Comparison of ENCODE assay signal across 12 cellular contexts in the genomic region with DNA sequence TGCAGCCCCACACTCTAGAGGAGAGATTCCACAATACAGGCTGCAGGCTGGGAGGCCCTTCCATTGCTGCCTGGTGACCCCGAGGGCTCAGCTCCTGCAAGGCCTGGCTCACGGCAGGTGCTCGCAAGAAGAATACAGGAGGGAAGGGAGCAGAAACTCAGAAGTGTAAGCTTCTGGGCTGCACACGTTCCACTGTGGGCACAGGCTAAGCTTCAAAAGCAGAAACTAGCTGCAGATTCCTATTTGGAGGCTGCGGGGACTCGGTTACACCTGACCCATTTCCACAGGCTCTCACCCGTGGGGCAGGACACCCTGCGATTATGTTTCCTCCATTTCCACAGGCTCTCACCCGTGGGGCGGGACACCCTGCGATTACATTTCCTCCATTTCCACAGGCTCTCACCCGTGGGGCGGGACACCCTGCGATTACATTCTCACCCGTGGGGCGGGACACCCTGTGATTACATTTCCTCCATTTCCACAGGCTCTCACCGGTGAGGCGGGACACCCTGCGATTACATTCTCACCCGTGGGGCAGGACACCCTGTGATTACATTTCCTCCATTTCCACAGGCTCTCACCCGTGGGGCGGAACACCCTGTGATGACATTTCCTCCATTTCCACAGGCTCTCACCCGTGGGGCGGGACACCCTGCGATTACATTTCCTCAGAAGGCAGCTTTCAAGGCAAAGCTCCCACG. TPM values are rescaled to one million over a fixed set of nuclear protein-coding genes. Genes with fewer than 3 reads are reported as not detected.
DNase-seq lines count a peak whose midpoint lies in the region; ATAC-seq and TF ChIP-seq lines count a peak whose summit lies in the region.
"Had no signal": no experiment of that assay in that cellular context is flagged by ENCODE, and none has a peak within 500 bp of the region (broad histone marks: within the 10 kb centered on the region; RNA-seq: fewer than 3 reads in every experiment).

No MANE protein-coding gene starts in this region.

- intact Hi-C loops in gastrocnemius medialis (cut with DNase I; ENCODE audit: low total_unique reads) = no loop called here

- H3K79me2 ChIP-seq in GM23338 (replicated peaks; ENCODE audit: insufficient read depth) = peaks cover 88% of the 10 kb centered on the region

- peaks cover 37% of the 10 kb centered on the region for H3K27me3 Mint-ChIP-seq in GM23338 (ENCODE audit: insufficient read depth, low read depth, poor library complexity)
- H3K27me3 Mint-ChIP-seq: stimulated activated naive CD8-positive, alpha-beta T cell treated with anti-CD3 and anti-CD28 coated beads, Interleukin-15, amount 100 ng/mL, for 72 hours; T-cell had no signal

- TF ChIP-seq CTCF in GM23338 (conservative IDR thresholded peaks at IDR 0.05; ENCODE audit: low read depth in 2 of 2) = no peak
- TF ChIP-seq CTCF in WERI-Rb-1 (IDR thresholded peaks at IDR 0.05; ENCODE audit: low read depth, low read length) = no peak
- no peak for TF ChIP-seq CTCF in gastrocnemius medialis (IDR thresholded peaks at IDR 0.05 in 4 of 5, conservative IDR thresholded peaks at IDR 0.05 in 1 of 5)

- TF ChIP-seq POLR2A in gastrocnemius medialis (IDR thresholded peaks at IDR 0.05) = no peak

- H3K4me1 Mint-ChIP-seq in GM23338 = peaks cover 78% of the 10 kb centered on the region

- DNase-seq in GM23338 (ENCODE audit: low spot score) = no peak
- peak; percentile 9 for DNase-seq in WERI-Rb-1
- DNase-seq in gastrocnemius medialis = peak; percentile 1 to 4
- no peak for DNase-seq in DMS 273 (lab: John Stamatoyannopoulos, UW; ENCODE audit: unreplicated experiment)
- DNase-seq in NCI-H146 (lab: John Stamatoyannopoulos, UW) = no peak
- no peak for DNase-seq in DMS79 treated with DMSO at 0.1 percent for 48 hours (lab: John Stamatoyannopoulos, UW)
- no peak for DNase-seq in stimulated activated CD4-positive, alpha-beta T cell treated with anti-CD3 and anti-CD28 coated beads, Interleukin-1b, Interleukin-23, amount 100 ng/mL, for 48 hours
- DNase-seq: activated CD8-positive, alpha-beta T cell treated with anti-CD3 and anti-CD28 coated beads, Interleukin-2, amount 10 ng/mL, durations not matched to agents 7 days and 5 days; NCI-H1417 treated with DMSO at 0.1 percent for 48 hours had no signal

- no peaks in the 10 kb centered on the region for H3K9me3 ChIP-seq in WERI-Rb-1 (ENCODE audit: severe bottlenecking)
- no peaks in the 10 kb centered on the region for H3K9me3 ChIP-seq in iPS-15b (ENCODE audit: control insufficient read depth, insufficient read depth, low read length)
- no peaks in the 10 kb centered on the region for H3K9me3 ChIP-seq in gastrocnemius medialis

- H3K27ac Mint-ChIP-seq in GM23338 = peak overlapping the region; percentile 99
- H3K27ac Mint-ChIP-seq: activated CD8-positive, alpha-beta T cell treated with anti-CD3 and anti-CD28 coated beads, Interleukin-2, amount 10 ng/mL, durations not matched to agents 7 days and 5 days; stimulated activated naive CD8-positive, alpha-beta T cell treated with anti-CD3 and anti-CD28 coated beads, Interleukin-15, amount 100 ng/mL, for 72 hours had no signal

- ATAC-seq in GM23338 (no peak), gastrocnemius medialis (no peak)
- ATAC-seq: activated CD8-positive, alpha-beta T cell treated with anti-CD3 and anti-CD28 coated beads, Interleukin-2, amount 10 ng/mL, durations not matched to agents 7 days and 5 days; stimulated activated naive CD8-positive, alpha-beta T cell treated with anti-CD3 and anti-CD28 coated beads, Interleukin-15, amount 100 ng/mL, for 72 hours; T-cell had no signal

- H3K4me1 ChIP-seq in GM23338 (ENCODE audit: insufficient read depth) (peaks cover 61% of the 10 kb centered on the region), iPS-15b (ENCODE audit: control insufficient read depth, insufficient read depth, low read length) (peaks cover 24% of the 10 kb centered on the region), gastrocnemius medialis (no peaks in the 10 kb centered on the region)

- peaks cover 50% of the 10 kb centered on the region for H3K36me3 Mint-ChIP-seq in GM23338 (ENCODE audit: low read depth)

- H3K4me3 Mint-ChIP-seq in GM23338 = peak overlapping the region; percentile 42; the same call in 2 of the 3 replicates
- H3K4me3 Mint-ChIP-seq: activated CD8-positive, alpha-beta T cell treated with anti-CD3 and anti-CD28 coated beads, Interleukin-2, amount 10 ng/mL, durations not matched to agents 7 days and 5 days; stimulated activated naive CD8-positive, alpha-beta T cell treated with anti-CD3 and anti-CD28 coated beads, Interleukin-15, amount 100 ng/mL, for 72 hours; T-cell had no signal

- no peak overlapping the region for H2AFZ ChIP-seq in GM23338

- H3K4me3 ChIP-seq in GM23338 (peak overlapping the region; percentile 34; the same call in 1 of the 2 replicates), WERI-Rb-1 (ENCODE audit: low read depth, low read length) (no peak overlapping the region), iPS-15b (ENCODE audit: low read depth, low read length) (no peak overlapping the region), gastrocnemius medialis (no peak overlapping the region)

- peaks cover 4% of the 10 kb centered on the region; the same call in 1 of the 2 replicates for H3K36me3 ChIP-seq in GM23338 (ENCODE audit: insufficient read depth)
- H3K36me3 ChIP-seq in WERI-Rb-1 = peaks cover 67% of the 10 kb centered on the region
- H3K36me3 ChIP-seq in iPS-15b (ENCODE audit: control insufficient read depth, insufficient read depth, low read length) = peaks cover 64% of the 10 kb centered on the region
- H3K36me3 ChIP-seq in gastrocnemius medialis = no peaks in the 10 kb centered on the region

- H3K9ac ChIP-seq in iPS-15b (ENCODE audit: low read depth, low read length) = peak overlapping the region; percentile 83

- H3K9me2 ChIP-seq in GM23338 (ENCODE audit: insufficient read depth) = no peaks in the 10 kb centered on the region

- peak overlapping the region; percentile 71 for H3K4me2 ChIP-seq in GM23338

- peaks cover 16% of the 10 kb centered on the region; the same call in 1 of the 2 replicates for H4K20me1 ChIP-seq in GM23338 (replicated peaks; ENCODE audit: insufficient read depth)

- H3K27ac ChIP-seq in GM23338 (ENCODE audit: low read depth) (peak overlapping the region; percentile 99), WERI-Rb-1 (no peak overlapping the region), gastrocnemius medialis (no peak overlapping the region)

- H3F3A ChIP-seq in GM23338 (replicated peaks; ENCODE audit: low read depth) = peaks cover 23% of the 10 kb centered on the region

- in situ Hi-C loops in gastrocnemius medialis (cut with MboI; ENCODE audit: low sequenced_read_pairs in 4 of 4) = no loop called here

- H3K27me3 ChIP-seq in GM23338 (ENCODE audit: insufficient read depth) (no peaks in the 10 kb centered on the region), WERI-Rb-1 (ENCODE audit: insufficient read depth, low read depth, severe bottlenecking) (no peaks in the 10 kb centered on the region), iPS-15b (ENCODE audit: control insufficient read depth, insufficient read depth, low read length) (no peaks in the 10 kb centered on the region), gastrocnemius medialis (no peaks in the 10 kb centered on the region)

- H3K9me3 Mint-ChIP-seq in GM23338 = no peaks in the 10 kb centered on the region; the same call in 2 of the 3 replicates
- H3K9me3 Mint-ChIP-seq: stimulated activated naive CD8-positive, alpha-beta T cell treated with anti-CD3 and anti-CD28 coated beads, Interleukin-15, amount 100 ng/mL, for 72 hours; T-cell had no signal

TF ChIP-seq in GM23338, 12 proteins besides CTCF, POLR2A, EP300 and RAD21 (continues in another document):
- no peak for TF ChIP-seq CREB1 (CRISPR knock-in tag; IDR thresholded peaks at IDR 0.05; ENCODE audit: low read depth)
- no peak for TF ChIP-seq POLR2AphosphoS5 (IDR thresholded peaks at IDR 0.05; ENCODE audit: low read depth)
- TF ChIP-seq, protein P1, sequence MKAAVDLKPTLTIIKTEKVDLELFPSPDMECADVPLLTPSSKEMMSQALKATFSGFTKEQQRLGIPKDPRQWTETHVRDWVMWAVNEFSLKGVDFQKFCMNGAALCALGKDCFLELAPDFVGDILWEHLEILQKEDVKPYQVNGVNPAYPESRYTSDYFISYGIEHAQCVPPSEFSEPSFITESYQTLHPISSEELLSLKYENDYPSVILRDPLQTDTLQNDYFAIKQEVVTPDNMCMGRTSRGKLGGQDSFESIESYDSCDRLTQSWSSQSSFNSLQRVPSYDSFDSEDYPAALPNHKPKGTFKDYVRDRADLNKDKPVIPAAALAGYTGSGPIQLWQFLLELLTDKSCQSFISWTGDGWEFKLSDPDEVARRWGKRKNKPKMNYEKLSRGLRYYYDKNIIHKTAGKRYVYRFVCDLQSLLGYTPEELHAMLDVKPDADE (IDR thresholded peaks at IDR 0.05) = no peak
- TF ChIP-seq JUNB (IDR thresholded peaks at IDR 0.05; ENCODE audit: unreplicated experiment) = no peak
- no peak for TF ChIP-seq EZH2 (IDR thresholded peaks at IDR 0.05; ENCODE audit: low read depth, unreplicated experiment)
- TF ChIP-seq STAT1 (IDR thresholded peaks at IDR 0.05; ENCODE audit: unreplicated experiment) = no peak
- TF ChIP-seq ZNF331 (CRISPR knock-in tag; IDR thresholded peaks at IDR 0.05; ENCODE audit: low read depth) = no peak
- no peak for TF ChIP-seq EZH2phosphoT487 (IDR thresholded peaks at IDR 0.05; ENCODE audit: unreplicated experiment)
- TF ChIP-seq NANOG (IDR thresholded peaks at IDR 0.05; ENCODE audit: borderline replicate concordance) = no peak

RNA-seq across cellular contexts. Expression of gene LPCAT1, which starts 10.3 kb away (rescaled TPM):
- total RNA-seq in GM23338 (2014; rRNA removed; shearing (Covaris generic)) = 255 and 263 TPM in 2 replicates
- polyA plus RNA-seq in GM23338 (2016; fragmentation: Nextera tagmentation; extraction: Ambion mirVana) = 75.0 and 78.0 TPM in 2 replicates
- 1 to 10 TPM; 1.4 to 9.2 (median 4.2) TPM for total RNA-seq in gastrocnemius medialis

Comparison
In these comparisons a context has a peak if more than half of its experiments do, and no peak if none do; other contexts are left out.
1. DNase-seq: peak in WERI-Rb-1 (single experiment) and gastrocnemius medialis (2 of 2); none in GM23338 (single experiment), DMS 273 (single experiment), NCI-H146 (single experiment), DMS79 treated with DMSO at 0.1 percent for 48 hours (single experiment) and stimulated activated CD4-positive, alpha-beta T cell treated with anti-CD3 and anti-CD28 coated beads, Interleukin-1b, Interleukin-23, amount 100 ng/mL, for 48 hours (single experiment).
2. RNA of gene LPCAT1, which starts 10.3 kb away (total RNA-seq): 255 to 263 TPM in GM23338; 1.4 to 9.2 TPM in gastrocnemius medialis; every median in the first group is over 10 times any median in the second.